ENCODE assay signal across 17 cellular contexts in genomic region chr1:147673401-147673800, GRCh38.
"Had no signal": no experiment of that assay in that cellular context is flagged by ENCODE, and none has a peak within 500 bp of the region (broad histone marks: within the 10 kb centered on the region; RNA-seq: fewer than 3 reads in every experiment).

No MANE protein-coding gene starts in this region.

- ATAC-seq: natural killer cell treated with Interleukin-12 subunit alpha and Interleukin-12 subunit beta and Interleukin-15 and Interleukin-18, amount 100 ng/mL, for 72 hours had no signal

- H3K27ac Mint-ChIP-seq: activated CD4-positive, alpha-beta T cell treated with anti-CD3 and anti-CD28 coated beads, Interleukin-2, amount 10 ng/mL, durations not matched to agents 7 days and 5 days; activated naive CD8-positive, alpha-beta T cell treated with anti-CD3 and anti-CD28 coated beads for 36 hours; natural killer cell treated with Interleukin-12 subunit alpha and Interleukin-12 subunit beta and Interleukin-15 and Interleukin-18, amount 100 ng/mL, for 72 hours had no signal

- H3K9me3 Mint-ChIP-seq: natural killer cell treated with Interleukin-12 subunit alpha and Interleukin-12 subunit beta and Interleukin-15 and Interleukin-18, amount 100 ng/mL, for 72 hours had no signal

- H3K9me3 ChIP-seq: uterus had no signal

- H3K36me3 ChIP-seq: breast epithelium, right atrium auricular region, tibial nerve, uterus had no signal

- H3K27ac ChIP-seq: breast epithelium, right atrium auricular region, skin epidermis, uterus had no signal

- H3K4me3 Mint-ChIP-seq: activated CD4-positive, alpha-beta T cell treated with anti-CD3 and anti-CD28 coated beads, Interleukin-2, amount 10 ng/mL, durations not matched to agents 7 days and 5 days; activated naive CD8-positive, alpha-beta T cell treated with anti-CD3 and anti-CD28 coated beads for 36 hours; natural killer cell treated with Interleukin-12 subunit alpha and Interleukin-12 subunit beta and Interleukin-15 and Interleukin-18, amount 100 ng/mL, for 72 hours had no signal

- H3K4me1 ChIP-seq: uterus had no signal

- H3K27me3 ChIP-seq: breast epithelium, right atrium auricular region, tibial nerve, uterus had no signal

- H3K27me3 Mint-ChIP-seq: activated naive CD8-positive, alpha-beta T cell treated with anti-CD3 and anti-CD28 coated beads for 36 hours had no signal

- H3K4me3 ChIP-seq: breast epithelium, right atrium auricular region, skin epidermis, tibial nerve, uterus had no signal

- DNase-seq: activated CD4-positive, alpha-beta T cell treated with anti-CD3 and anti-CD28 coated beads, Interleukin-2, amount 10 ng/mL, durations not matched to agents 7 days and 5 days; activated CD8-positive, alpha-beta memory T cell treated with anti-CD3 and anti-CD28 coated beads for 24 hours; activated gamma-delta T cell treated with Interleukin-2 at 50 U/mL for 16 hours; activated naive CD8-positive, alpha-beta T cell treated with anti-CD3 and anti-CD28 coated beads for 36 hours; anterior cingulate cortex; erythroblast; mesendoderm; nucleus accumbens; posterior cingulate gyrus; stimulated activated CD4-positive, alpha-beta T cell treated with anti-CD3 and anti-CD28 coated beads, Interleukin-4, amount 100 ng/mL, for 24 hours; stimulated activated naive CD4-positive, alpha-beta T cell; uterus had no signal
